Comparison of ENCODE assay signal across 13 cellular contexts in the genomic region with DNA sequence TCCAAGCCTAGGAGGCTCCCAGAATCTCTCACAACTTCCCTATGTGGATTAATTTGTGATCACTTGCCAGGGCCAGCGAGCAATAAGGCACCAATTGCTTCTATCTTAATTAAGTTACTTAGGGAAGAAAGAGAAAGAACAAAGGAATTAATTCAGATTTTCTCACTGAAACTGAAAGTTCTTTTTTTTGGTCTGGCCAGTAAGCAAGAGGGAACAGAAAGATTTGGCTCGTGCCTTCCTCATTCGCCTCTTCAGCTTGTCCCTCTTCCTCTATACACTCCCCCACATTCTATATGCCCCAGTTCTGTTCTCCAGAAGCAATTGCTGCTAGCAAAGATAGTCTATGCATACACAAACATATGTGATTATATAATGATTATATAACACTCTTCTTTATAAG. TPM values are rescaled to one million over a fixed set of nuclear protein-coding genes. Genes with fewer than 3 reads are reported as not detected.
DNase-seq lines count a peak whose midpoint lies in the region; ATAC-seq and TF ChIP-seq lines count a peak whose summit lies in the region.
"Had no signal": no experiment of that assay in that cellular context is flagged by ENCODE, and none has a peak within 500 bp of the region (broad histone marks: within the 10 kb centered on the region; RNA-seq: fewer than 3 reads in every experiment).

No MANE protein-coding gene starts in this region.

- H3K4me3 ChIP-seq in upper lobe of right lung (no peak overlapping the region), testis (no peak overlapping the region)
- H3K4me3 ChIP-seq: left ventricle myocardium inferior had no signal

- no peaks in the 10 kb centered on the region for H3K36me3 Mint-ChIP-seq in activated CD8-positive, alpha-beta memory T cell treated with anti-CD3 and anti-CD28 coated beads, Interleukin-2, amount 10 ng/mL, durations not matched to agents 7 days and 5 days
- no peaks in the 10 kb centered on the region for H3K36me3 Mint-ChIP-seq in T-helper 17 cell (ENCODE audit: low read depth)
- no peaks in the 10 kb centered on the region for H3K36me3 Mint-ChIP-seq in naive thymus-derived CD8-positive, alpha-beta T cell

- H3K27ac ChIP-seq in upper lobe of right lung (no peak overlapping the region), testis (no peak overlapping the region)
- H3K27ac ChIP-seq: left ventricle myocardium inferior had no signal

- CTCF ChIA-PET in activated CD8-positive, alpha-beta memory T cell treated with anti-CD3 and anti-CD28 coated beads, Interleukin-2, amount 10 ng/mL, durations not matched to agents 7 days and 5 days (lab: Charles Lee) = interaction anchor here (1.0 to 1.4 kb wide), 4 partner anchors 10 to 114 kb away, joined by 3 to 4 read pairs (median 4); no protein-coding TSS in a partner anchor

- no peak for DNase-seq in activated CD8-positive, alpha-beta memory T cell treated with anti-CD3 and anti-CD28 coated beads, Interleukin-2, amount 10 ng/mL, durations not matched to agents 7 days and 5 days
- no peak for DNase-seq in activated CD8-positive, alpha-beta memory T cell treated with anti-CD3 and anti-CD28 coated beads, Interleukin-2, amount 50 U/mL, for 48 hours
- DNase-seq in T-helper 17 cell (no peak), upper lobe of right lung (no peak), NCI-H748 treated with DMSO at 0.1 percent for 48 hours (lab: John Stamatoyannopoulos, UW) (no peak), testis (no peak)
- no peak for DNase-seq in naive thymus-derived CD8-positive, alpha-beta T cell
- DNase-seq: activated CD4-positive, alpha-beta T cell treated with anti-CD3 and anti-CD28 coated beads, Interleukin-2, amount 50 U/mL, for 1 hour; aorta; left ventricle myocardium inferior; NCI-H1048; retina had no signal

- POLR2A ChIA-PET in naive thymus-derived CD8-positive, alpha-beta T cell (lab: Charles Lee) = no interaction called here

- H3K36me3 ChIP-seq in upper lobe of right lung (no peaks in the 10 kb centered on the region), testis (ENCODE audit: low read depth, missing control alignments) (no peaks in the 10 kb centered on the region)
- H3K36me3 ChIP-seq: left ventricle myocardium inferior had no signal

- no peaks in the 10 kb centered on the region for H3K4me1 ChIP-seq in upper lobe of right lung
- no peaks in the 10 kb centered on the region for H3K4me1 ChIP-seq in testis

- TF ChIP-seq CTCF in upper lobe of right lung (IDR thresholded peaks at IDR 0.05) = no peak
- no peak for TF ChIP-seq CTCF in testis (IDR thresholded peaks at IDR 0.05)

- peak overlapping the region; percentile 28 for H3K27ac Mint-ChIP-seq in activated CD8-positive, alpha-beta memory T cell treated with anti-CD3 and anti-CD28 coated beads, Interleukin-2, amount 10 ng/mL, durations not matched to agents 7 days and 5 days
- H3K27ac Mint-ChIP-seq in T-helper 17 cell = peak overlapping the region; percentile 47
- H3K27ac Mint-ChIP-seq in naive thymus-derived CD8-positive, alpha-beta T cell = peak overlapping the region in 3 of 10 donors; percentile 47 to 58 (median 53)

- TF ChIP-seq POLR2A in testis (IDR thresholded peaks at IDR 0.05) = no peak

- intact Hi-C loops in upper lobe of right lung (cut with DNase I) (no loop called here), testis (cut with DNase I; ENCODE audit: low total_unique reads) (no loop called here)

- 61 to 66% methylated on average over 3 of the region's 3 CpGs for WGBS in testis, 2 donors

- H3K9me3 ChIP-seq in T-helper 17 cell (ENCODE audit: control insufficient read depth, low read length, poor library complexity, severe bottlenecking) (no peaks in the 10 kb centered on the region), upper lobe of right lung (no peaks in the 10 kb centered on the region), testis (no peaks in the 10 kb centered on the region)
- H3K9me3 ChIP-seq: left ventricle myocardium inferior had no signal

- no peak overlapping the region for H3K4me3 Mint-ChIP-seq in activated CD8-positive, alpha-beta memory T cell treated with anti-CD3 and anti-CD28 coated beads, Interleukin-2, amount 10 ng/mL, durations not matched to agents 7 days and 5 days
- H3K4me3 Mint-ChIP-seq in T-helper 17 cell = no peak overlapping the region
- peak overlapping the region in 1 of 10 donors; percentile 7 for H3K4me3 Mint-ChIP-seq in naive thymus-derived CD8-positive, alpha-beta T cell

- no peaks in the 10 kb centered on the region for H3K27me3 Mint-ChIP-seq in activated CD8-positive, alpha-beta memory T cell treated with anti-CD3 and anti-CD28 coated beads, Interleukin-2, amount 10 ng/mL, durations not matched to agents 7 days and 5 days
- H3K27me3 Mint-ChIP-seq in T-helper 17 cell = peaks cover 4% of the 10 kb centered on the region
- H3K27me3 Mint-ChIP-seq in naive thymus-derived CD8-positive, alpha-beta T cell = peaks cover 0 to 5% (median under 1%) of the 10 kb centered on the region in 5 donors

- peak; percentile 42 for ATAC-seq in activated CD8-positive, alpha-beta memory T cell treated with anti-CD3 and anti-CD28 coated beads, Interleukin-2, amount 10 ng/mL, durations not matched to agents 7 days and 5 days
- ATAC-seq in HG03139 (IDR thresholded peaks at IDR 0.05; ENCODE audit: unreplicated experiment) (peak; percentile 58), T-helper 17 cell (no peak), upper lobe of right lung (peak; percentile 82)
- ATAC-seq in naive thymus-derived CD8-positive, alpha-beta T cell = no peak

- H3K9me3 Mint-ChIP-seq in activated CD8-positive, alpha-beta memory T cell treated with anti-CD3 and anti-CD28 coated beads, Interleukin-2, amount 10 ng/mL, durations not matched to agents 7 days and 5 days (ENCODE audit: low read depth) = no peaks in the 10 kb centered on the region
- H3K9me3 Mint-ChIP-seq in naive thymus-derived CD8-positive, alpha-beta T cell = no peaks in the 10 kb centered on the region

- H3K27me3 ChIP-seq in upper lobe of right lung = no peaks in the 10 kb centered on the region
- H3K27me3 ChIP-seq in testis = no peaks in the 10 kb centered on the region

- H3K4me1 Mint-ChIP-seq in activated CD8-positive, alpha-beta memory T cell treated with anti-CD3 and anti-CD28 coated beads, Interleukin-2, amount 10 ng/mL, durations not matched to agents 7 days and 5 days = peaks cover 30% of the 10 kb centered on the region
- peaks cover 11% of the 10 kb centered on the region for H3K4me1 Mint-ChIP-seq in T-helper 17 cell
- peaks cover 0 to 13% (median 5%) of the 10 kb centered on the region in 4 donors for H3K4me1 Mint-ChIP-seq in naive thymus-derived CD8-positive, alpha-beta T cell

RNA-seq across cellular contexts. Expression of a gene that starts 34.0 kb away (rescaled TPM):
- 10 to 100 TPM; 54.5 to 56.8 TPM for total RNA-seq in activated CD8-positive, alpha-beta memory T cell treated with anti-CD3 and anti-CD28 coated beads, Interleukin-2, amount 10 ng/mL, durations not matched to agents 7 days and 5 days
- total RNA-seq in T-helper 17 cell (10 to 100 TPM; 26.2 to 38.8 TPM), upper lobe of right lung (33.7 TPM), testis (10 to 100 TPM in 1 of 2 donors, 1 to 10 TPM in 1; 3.1 to 10.4 TPM)
- total RNA-seq in naive thymus-derived CD8-positive, alpha-beta T cell = 1 to 10 TPM; 2.7 TPM
- 10 to 100 TPM in 1 of 3 donors, under 1 TPM in 2; 0.53 to 23.4 (median 0.80) TPM for polyA plus RNA-seq in naive thymus-derived CD8-positive, alpha-beta T cell
- polyA plus RNA-seq in testis (ENCODE audit: insufficient read depth, low read depth, low replicate concordance) = 5.2 TPM

Comparison
In these comparisons a context has a peak if more than half of its experiments do, and no peak if none do; other contexts are left out.
1. ATAC-seq: peak in activated CD8-positive, alpha-beta memory T cell treated with anti-CD3 and anti-CD28 coated beads, Interleukin-2, amount 10 ng/mL, durations not matched to agents 7 days and 5 days (single experiment), HG03139 (single experiment) and upper lobe of right lung (single experiment); none in T-helper 17 cell (single experiment) and naive thymus-derived CD8-positive, alpha-beta T cell (0 of 2).